1 cellular context compared by ENCODE assay signal in genomic region chr2:2000018-2000733, GRCh38.
TF ChIP-seq lines count a peak whose summit lies in the region.

No MANE protein-coding gene starts in this region.

TF ChIP-seq in H1, 55 proteins besides CTCF, POLR2A, EP300 and RAD21 (continued from another document):
- no peak for TF ChIP-seq ATF3 (IDR thresholded peaks at IDR 0.05; ENCODE audit: insufficient read depth, low read depth, low read length)
- TF ChIP-seq ASH2L (IDR thresholded peaks at IDR 0.05; ENCODE audit: low read length), result no peak
- no peak for TF ChIP-seq CEBPB (IDR thresholded peaks at IDR 0.05; ENCODE audit: low read depth, low read length)
- TF ChIP-seq TBP (IDR thresholded peaks at IDR 0.05; ENCODE audit: low read depth, low read length), result no peak
- TF ChIP-seq TAF1 (IDR thresholded peaks at IDR 0.05; ENCODE audit: low read depth, low read length), result no peak
- TF ChIP-seq CTBP2 (IDR thresholded peaks at IDR 0.05; ENCODE audit: borderline replicate concordance, insufficient read depth, insufficient read length, low read length), result no peak
- TF ChIP-seq PHF8 (conservative IDR thresholded peaks at IDR 0.05; ENCODE audit: low read depth, low read length), result no peak
- no peak for TF ChIP-seq POLR2AphosphoS5 (IDR thresholded peaks at IDR 0.05; ENCODE audit: low read depth, low read length)
- TF ChIP-seq CREB1 (IDR thresholded peaks at IDR 0.05), result no peak
- no peak for TF ChIP-seq JUND (IDR thresholded peaks at IDR 0.05; ENCODE audit: low read length)
- no peak for TF ChIP-seq RBBP5 (IDR thresholded peaks at IDR 0.05; ENCODE audit: borderline replicate concordance, low read depth, low read length)
- TF ChIP-seq NRF1 (IDR thresholded peaks at IDR 0.05; ENCODE audit: low read depth, low read length), result no peak
- no peak for TF ChIP-seq HDAC2 (IDR thresholded peaks at IDR 0.05; ENCODE audit: borderline replicate concordance in 1 of 2, low read depth in 2 of 2, low read length in 2 of 2)
